Comparison of ENCODE assay signal across 3 cellular contexts in genomic region chr6:1622851-1623768, GRCh38.
TF ChIP-seq lines count a peak whose summit lies in the region.

No MANE protein-coding gene starts in this region.

TF ChIP-seq in WTC11, 78 proteins besides CTCF, POLR2A, EP300 and RAD21 (continued from another document):
- TF ChIP-seq ZNF512 (CRISPR knock-in tag; IDR thresholded peaks at IDR 0.05; ENCODE audit: borderline replicate concordance) (no peak), MAX (CRISPR knock-in tag; IDR thresholded peaks at IDR 0.05) (no peak), HMGA2 (CRISPR knock-in tag; IDR thresholded peaks at IDR 0.05) (no peak), TCF7 (CRISPR knock-in tag; IDR thresholded peaks at IDR 0.05; ENCODE audit: low read depth) (no peak), PRRX2 (CRISPR knock-in tag; IDR thresholded peaks at IDR 0.05) (no peak), CREM (CRISPR knock-in tag; IDR thresholded peaks at IDR 0.05) (no peak), NFATC4 (CRISPR knock-in tag; IDR thresholded peaks at IDR 0.05) (no peak), ATF6 (CRISPR knock-in tag; IDR thresholded peaks at IDR 0.05) (no peak), SMAD4 (CRISPR knock-in tag; IDR thresholded peaks at IDR 0.05) (no peak), ERG (CRISPR knock-in tag; IDR thresholded peaks at IDR 0.05) (no peak)

TF ChIP-seq in SK-N-SH treated with all-trans-retinoic acid at 6 μM for 48 hours, 23 proteins besides CTCF, POLR2A, EP300 and RAD21 (continues in another document):
- TF ChIP-seq PATZ1 (CRISPR knock-in tag; IDR thresholded peaks at IDR 0.05; ENCODE audit: borderline replicate concordance): no peak
- TF ChIP-seq CSDC2 (CRISPR knock-in tag; IDR thresholded peaks at IDR 0.05): no peak
- no peak for TF ChIP-seq TOX (CRISPR knock-in tag; IDR thresholded peaks at IDR 0.05; ENCODE audit: borderline replicate concordance)
- no peak for TF ChIP-seq CSRNP3 (CRISPR knock-in tag; IDR thresholded peaks at IDR 0.05)
- no peak for TF ChIP-seq BACH2 (CRISPR knock-in tag; IDR thresholded peaks at IDR 0.05; ENCODE audit: borderline replicate concordance)
- no peak for TF ChIP-seq GLIS3 (CRISPR knock-in tag; IDR thresholded peaks at IDR 0.05)
- no peak for TF ChIP-seq ZFP3 (CRISPR knock-in tag; IDR thresholded peaks at IDR 0.05)
- TF ChIP-seq ARNTL (CRISPR knock-in tag; IDR thresholded peaks at IDR 0.05; ENCODE audit: borderline replicate concordance, low read depth): no peak
- TF ChIP-seq ZNF565 (CRISPR knock-in tag; conservative IDR thresholded peaks at IDR 0.05; ENCODE audit: low read depth): no peak
- no peak for TF ChIP-seq PPARA (CRISPR knock-in tag; IDR thresholded peaks at IDR 0.05; ENCODE audit: borderline replicate concordance)
- no peak for TF ChIP-seq ZNF8 (CRISPR knock-in tag; IDR thresholded peaks at IDR 0.05)
- no peak for TF ChIP-seq TCF4 (CRISPR knock-in tag; IDR thresholded peaks at IDR 0.05; ENCODE audit: borderline replicate concordance)
- no peak for TF ChIP-seq CREB5 (CRISPR knock-in tag; IDR thresholded peaks at IDR 0.05; ENCODE audit: low read depth)
- no peak for TF ChIP-seq POU6F1 (CRISPR knock-in tag; IDR thresholded peaks at IDR 0.05; ENCODE audit: borderline replicate concordance, low read depth)
- no peak for TF ChIP-seq ZC3H10 (CRISPR knock-in tag; IDR thresholded peaks at IDR 0.05)
- no peak for TF ChIP-seq RARB (CRISPR knock-in tag; IDR thresholded peaks at IDR 0.05)
- TF ChIP-seq OSR1 (CRISPR knock-in tag; IDR thresholded peaks at IDR 0.05): no peak

TF ChIP-seq in SK-N-SH, 30 proteins besides CTCF, POLR2A, EP300 and RAD21 (continued from another document):
- TF ChIP-seq MAX (IDR thresholded peaks at IDR 0.05; ENCODE audit: low read depth) (no peak), RCOR1 (IDR thresholded peaks at IDR 0.05; ENCODE audit: low read length) (no peak), JUND (IDR thresholded peaks at IDR 0.05) (no peak), TCF12 (IDR thresholded peaks at IDR 0.05) (no peak), CHD2 (IDR thresholded peaks at IDR 0.05; ENCODE audit: low read length, partially characterized antibody) (no peak), GATA2 (CRISPR knock-in tag; IDR thresholded peaks at IDR 0.05) (no peak), RXRA (IDR thresholded peaks at IDR 0.05; ENCODE audit: borderline replicate concordance, low read depth) (no peak)
